In genomic region chr12:23221926-23222325, GRCh38 we compare ENCODE assay signal across 33 cellular contexts.
"Had no signal": no experiment of that assay in that cellular context is flagged by ENCODE, and none has a peak within 500 bp of the region (broad histone marks: within the 10 kb centered on the region; RNA-seq: fewer than 3 reads in every experiment).

No MANE protein-coding gene starts in this region.

- FAIRE-seq: endometrium, endothelial cell of umbilical vein had no signal

- H3K9me3 ChIP-seq: adrenal gland, body of pancreas, esophagus squamous epithelium, gastroesophageal sphincter had no signal

- H3K4me3 ChIP-seq: adrenal gland, body of pancreas, esophagus squamous epithelium, gastroesophageal sphincter had no signal

- H3K27ac Mint-ChIP-seq: activated CD4-positive, alpha-beta memory T cell treated with anti-CD3 and anti-CD28 coated beads for 36 hours; activated CD4-positive, alpha-beta T cell treated with anti-CD3 and anti-CD28 coated beads for 36 hours; activated CD4-positive, alpha-beta T cell treated with anti-CD3 and anti-CD28 coated beads, Interleukin-2, amount 10 ng/mL, durations not matched to agents 24 days and 14 days; activated CD8-positive, alpha-beta memory T cell treated with anti-CD3 and anti-CD28 coated beads, Interleukin-2, amount 10 ng/mL, durations not matched to agents 7 days and 5 days; activated CD8-positive, alpha-beta T cell treated with anti-CD3 and anti-CD28 coated beads, Interleukin-2, amount 10 ng/mL, durations not matched to agents 7 days and 5 days; activated naive CD4-positive, alpha-beta T cell treated with anti-CD3 and anti-CD28 coated beads for 36 hours; activated naive CD4-positive, alpha-beta T cell treated with anti-CD3 and anti-CD28 coated beads, Interleukin-2, amount 50 U/mL, for 24 hours; activated naive CD8-positive, alpha-beta T cell treated with anti-CD3 and anti-CD28 coated beads for 36 hours; activated naive CD8-positive, alpha-beta T cell treated with anti-CD3 and anti-CD28 coated beads, Interleukin-2, amount 50 U/mL, for 24 hours; activated T-helper 1 cell treated with anti-CD3 and anti-CD28 coated beads, Interleukin-12 subunit alpha, Interleukin-12 subunit beta, Interleukin-2, Interleukin-4 antibody, amounts not matched to agents 30 ng/mL and 10 ng/mL and 1 ng/mL, durations not matched to agents 14 hours and 24 hours and 36 hours; activated T-helper 2 cell treated with anti-CD3 and anti-CD28 coated beads, Interferon-gamma antibody, Interleukin-2, Interleukin-4, amounts not matched to agents 10 μg/mL and 5 μg/mL and 100 μg/mL, durations not matched to agents 14 hours and 24 hours and 36 hours had no signal

- H3K9me3 Mint-ChIP-seq: activated CD4-positive, alpha-beta memory T cell treated with anti-CD3 and anti-CD28 coated beads for 36 hours; activated CD4-positive, alpha-beta T cell treated with anti-CD3 and anti-CD28 coated beads, Interleukin-2, amount 10 ng/mL, durations not matched to agents 24 days and 14 days; activated naive CD4-positive, alpha-beta T cell treated with anti-CD3 and anti-CD28 coated beads for 36 hours; activated naive CD4-positive, alpha-beta T cell treated with anti-CD3 and anti-CD28 coated beads, Interleukin-2, amount 50 U/mL, for 24 hours; activated naive CD8-positive, alpha-beta T cell treated with anti-CD3 and anti-CD28 coated beads for 36 hours; activated naive CD8-positive, alpha-beta T cell treated with anti-CD3 and anti-CD28 coated beads, Interleukin-2, amount 50 U/mL, for 24 hours; activated T-helper 1 cell treated with anti-CD3 and anti-CD28 coated beads, Interleukin-12 subunit alpha, Interleukin-12 subunit beta, Interleukin-2, Interleukin-4 antibody, amounts not matched to agents 30 ng/mL and 10 ng/mL and 1 ng/mL, durations not matched to agents 14 hours and 24 hours and 36 hours; activated T-helper 2 cell treated with anti-CD3 and anti-CD28 coated beads, Interferon-gamma antibody, Interleukin-2, Interleukin-4, amounts not matched to agents 10 μg/mL and 5 μg/mL and 100 μg/mL, durations not matched to agents 14 hours and 24 hours and 36 hours had no signal

- DNase-seq: activated CD4-positive, alpha-beta memory T cell treated with anti-CD3 and anti-CD28 coated beads for 36 hours; activated CD4-positive, alpha-beta T cell treated with anti-CD3 and anti-CD28 coated beads for 36 hours; activated CD4-positive, alpha-beta T cell treated with anti-CD3 and anti-CD28 coated beads, Interleukin-2, amount 10 ng/mL, durations not matched to agents 24 days and 14 days; activated CD4-positive, CD25-positive, alpha-beta regulatory T cell; activated CD4-positive, CD25-positive, alpha-beta regulatory T cell treated with anti-CD3 and anti-CD28 coated beads, Interleukin-2, amount 50 U/mL, for 72 hours; activated CD8-positive, alpha-beta memory T cell treated with anti-CD3 and anti-CD28 coated beads, Interleukin-2, amount 10 ng/mL, durations not matched to agents 7 days and 5 days; activated CD8-positive, alpha-beta memory T cell treated with anti-CD3 and anti-CD28 coated beads, Interleukin-2, amount 50 U/mL, for 4 hours; activated CD8-positive, alpha-beta T cell treated with anti-CD3 and anti-CD28 coated beads, Interleukin-2, amount 10 ng/mL, durations not matched to agents 7 days and 5 days; activated effector memory CD4-positive, alpha-beta T cell treated with anti-CD3 and anti-CD28 coated beads, Interleukin-2, amount 50 U/mL, for 16 hours; activated naive CD4-positive, alpha-beta T cell treated with anti-CD3 and anti-CD28 coated beads for 36 hours; activated naive CD8-positive, alpha-beta T cell treated with anti-CD3 and anti-CD28 coated beads for 36 hours; activated naive CD8-positive, alpha-beta T cell treated with anti-CD3 and anti-CD28 coated beads, Interleukin-2, amount 50 U/mL, for 24 hours; activated T-cell treated with anti-CD3 and anti-CD28 coated beads, Interleukin-2, amount 50 U/mL, for 1 hour; activated T-cell treated with anti-CD3 and anti-CD28 coated beads, Interleukin-2, amount 50 U/mL, for 48 hours; adrenal gland; amygdala; aorta; body of pancreas; caudate nucleus; cortex of kidney; dermis blood vessel endothelial cell; effector CD4-positive, alpha-beta T cell; esophagus squamous epithelium; foreskin melanocyte; head of caudate nucleus; hippocampal formation had no signal

- H3K27ac ChIP-seq: adrenal gland, body of pancreas, epithelial cell of prostate, esophagus squamous epithelium, gastroesophageal sphincter had no signal

- H3K36me3 Mint-ChIP-seq: activated CD4-positive, alpha-beta memory T cell treated with anti-CD3 and anti-CD28 coated beads for 36 hours; activated CD8-positive, alpha-beta memory T cell treated with anti-CD3 and anti-CD28 coated beads, Interleukin-2, amount 10 ng/mL, durations not matched to agents 7 days and 5 days; activated naive CD4-positive, alpha-beta T cell treated with anti-CD3 and anti-CD28 coated beads, Interleukin-2, amount 50 U/mL, for 24 hours; activated naive CD8-positive, alpha-beta T cell treated with anti-CD3 and anti-CD28 coated beads for 36 hours had no signal

- H3K27me3 ChIP-seq: adrenal gland, body of pancreas, esophagus squamous epithelium, gastroesophageal sphincter had no signal

- ATAC-seq: activated CD4-positive, alpha-beta T cell treated with anti-CD3 and anti-CD28 coated beads for 36 hours; activated CD8-positive, alpha-beta memory T cell treated with anti-CD3 and anti-CD28 coated beads, Interleukin-2, amount 10 ng/mL, durations not matched to agents 7 days and 5 days; activated CD8-positive, alpha-beta T cell treated with anti-CD3 and anti-CD28 coated beads, Interleukin-2, amount 10 ng/mL, durations not matched to agents 7 days and 5 days; activated naive CD8-positive, alpha-beta T cell treated with anti-CD3 and anti-CD28 coated beads, Interleukin-2, amount 50 U/mL, for 24 hours; body of pancreas; gastroesophageal sphincter had no signal

- H3K4me1 Mint-ChIP-seq: activated CD4-positive, alpha-beta T cell treated with anti-CD3 and anti-CD28 coated beads for 36 hours; activated CD4-positive, alpha-beta T cell treated with anti-CD3 and anti-CD28 coated beads, Interleukin-2, amount 10 ng/mL, durations not matched to agents 24 days and 14 days; activated CD8-positive, alpha-beta memory T cell treated with anti-CD3 and anti-CD28 coated beads, Interleukin-2, amount 10 ng/mL, durations not matched to agents 7 days and 5 days; activated naive CD4-positive, alpha-beta T cell treated with anti-CD3 and anti-CD28 coated beads, Interleukin-2, amount 50 U/mL, for 24 hours; activated naive CD8-positive, alpha-beta T cell treated with anti-CD3 and anti-CD28 coated beads for 36 hours; activated naive CD8-positive, alpha-beta T cell treated with anti-CD3 and anti-CD28 coated beads, Interleukin-2, amount 50 U/mL, for 24 hours had no signal

- H3K27me3 Mint-ChIP-seq: activated CD4-positive, alpha-beta T cell treated with anti-CD3 and anti-CD28 coated beads, Interleukin-2, amount 10 ng/mL, durations not matched to agents 24 days and 14 days; activated naive CD4-positive, alpha-beta T cell treated with anti-CD3 and anti-CD28 coated beads, Interleukin-2, amount 50 U/mL, for 24 hours; activated naive CD8-positive, alpha-beta T cell treated with anti-CD3 and anti-CD28 coated beads, Interleukin-2, amount 50 U/mL, for 24 hours had no signal

- H3K4me1 ChIP-seq: adrenal gland, body of pancreas, esophagus squamous epithelium had no signal

- H3K36me3 ChIP-seq: adrenal gland, esophagus squamous epithelium, gastroesophageal sphincter had no signal

- H3K4me3 Mint-ChIP-seq: activated CD4-positive, alpha-beta memory T cell treated with anti-CD3 and anti-CD28 coated beads for 36 hours; activated CD4-positive, alpha-beta T cell treated with anti-CD3 and anti-CD28 coated beads for 36 hours; activated CD4-positive, alpha-beta T cell treated with anti-CD3 and anti-CD28 coated beads, Interleukin-2, amount 10 ng/mL, durations not matched to agents 24 days and 14 days; activated CD8-positive, alpha-beta memory T cell treated with anti-CD3 and anti-CD28 coated beads, Interleukin-2, amount 10 ng/mL, durations not matched to agents 7 days and 5 days; activated CD8-positive, alpha-beta T cell treated with anti-CD3 and anti-CD28 coated beads, Interleukin-2, amount 10 ng/mL, durations not matched to agents 7 days and 5 days; activated naive CD4-positive, alpha-beta T cell treated with anti-CD3 and anti-CD28 coated beads for 36 hours; activated naive CD4-positive, alpha-beta T cell treated with anti-CD3 and anti-CD28 coated beads, Interleukin-2, amount 50 U/mL, for 24 hours; activated naive CD8-positive, alpha-beta T cell treated with anti-CD3 and anti-CD28 coated beads for 36 hours; activated naive CD8-positive, alpha-beta T cell treated with anti-CD3 and anti-CD28 coated beads, Interleukin-2, amount 50 U/mL, for 24 hours; activated T-helper 1 cell treated with anti-CD3 and anti-CD28 coated beads, Interleukin-12 subunit alpha, Interleukin-12 subunit beta, Interleukin-2, Interleukin-4 antibody, amounts not matched to agents 30 ng/mL and 10 ng/mL and 1 ng/mL, durations not matched to agents 14 hours and 24 hours and 36 hours had no signal
